In genomic region chr5:144697847-144698262, GRCh38 we compare ENCODE assay signal across 11 cellular contexts.
DNase-seq lines count a peak whose midpoint lies in the region; ATAC-seq, FAIRE-seq and TF ChIP-seq lines count a peak whose summit lies in the region.
"Had no signal": no experiment of that assay in that cellular context is flagged by ENCODE, and none has a peak within 500 bp of the region (broad histone marks: within the 10 kb centered on the region; RNA-seq: fewer than 3 reads in every experiment).

No MANE protein-coding gene starts in this region.

- ATAC-seq in GM21390 (IDR thresholded peaks at IDR 0.05; ENCODE audit: unreplicated experiment) = no peak

- TF ChIP-seq POLR2A in GM12892 (IDR thresholded peaks at IDR 0.05; ENCODE audit: low read depth, low read length) = no peak

- H3K4me3 ChIP-seq in skeletal muscle cell (ENCODE audit: low read depth, low read length) = no peak overlapping the region
- H3K4me3 ChIP-seq: coronary artery had no signal

- DNase-seq in GM04504 (ENCODE audit: low read depth) = peak; percentile 92
- DNase-seq in RKO (ENCODE audit: low spot score) = peak; percentile 33
- DNase-seq in fibroblast of gingiva (ENCODE audit: low read depth) = peak; percentile 90
- peak; percentile 92 for DNase-seq in skeletal muscle cell (ENCODE audit: low read depth)
- no peak for DNase-seq in SIG-M5 (lab: John Stamatoyannopoulos, UW)
- DNase-seq in GM12892 (ENCODE audit: insufficient read length) = no peak
- DNase-seq: activated B cell treated with CpG ODN at 0.5 μM for 24 hours; naive B cell; stimulated activated CD4-positive, alpha-beta T cell treated with anti-CD3 and anti-CD28 coated beads, Interleukin-12 subunit alpha, Interleukin-12 subunit beta, amount 100 ng/mL, for 4 hours had no signal

- FAIRE-seq in GM12892 (lab: Jason Lieb, UNC) = no peak

Comparison
In these comparisons a context has a peak if more than half of its experiments do, and no peak if none do; other contexts are left out.
1. DNase-seq: peak in GM04504 (single experiment), RKO (single experiment), fibroblast of gingiva (single experiment) and skeletal muscle cell (single experiment); none in SIG-M5 (single experiment) and GM12892 (single experiment).